1 cellular context compared by ENCODE assay signal in the genomic region with DNA sequence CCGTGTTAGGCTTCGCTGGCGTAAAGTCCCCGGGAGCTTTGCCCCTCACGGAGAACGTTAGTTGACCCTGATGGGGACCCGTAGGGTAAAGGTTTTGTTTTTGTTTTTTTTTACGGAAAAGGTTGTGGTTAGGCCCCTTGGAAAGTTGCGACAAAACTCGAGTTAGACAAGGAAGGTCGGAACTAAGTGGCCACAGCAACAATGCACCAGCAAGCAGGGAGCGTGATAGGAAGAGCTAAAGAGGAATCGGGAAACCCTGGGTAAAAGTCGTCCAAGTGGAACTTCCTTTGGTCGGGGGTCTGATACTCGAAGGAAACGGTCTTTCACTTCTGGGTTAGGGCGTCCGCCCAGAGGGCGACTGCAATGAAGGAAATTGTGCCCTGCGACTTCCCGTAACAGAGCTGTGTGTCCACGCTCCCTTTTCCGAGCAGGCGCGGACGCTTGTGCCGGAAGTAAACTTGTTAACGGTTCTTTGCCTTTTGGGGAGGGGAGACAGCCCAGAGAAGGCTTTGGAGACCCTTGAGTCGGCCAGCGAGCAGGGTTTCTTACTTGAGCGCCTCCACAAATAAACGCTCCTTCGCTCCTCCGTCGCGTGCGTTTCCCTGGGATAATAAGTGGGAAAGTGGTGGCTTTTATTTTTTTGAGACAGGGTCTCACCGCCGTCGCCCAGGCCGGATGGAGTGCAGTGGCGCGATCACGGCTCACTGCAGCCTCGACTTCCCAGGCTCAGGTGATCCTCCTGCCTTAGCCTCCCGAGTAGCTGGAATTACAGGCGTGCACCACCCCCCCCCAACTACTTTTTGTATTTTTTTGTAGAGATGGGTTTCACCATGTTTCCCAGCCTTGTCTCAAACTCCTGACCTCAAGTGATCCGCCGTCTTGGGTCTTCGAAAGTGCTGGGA.
TF ChIP-seq lines count a peak whose summit lies in the region.

No MANE protein-coding gene starts in this region.

TF ChIP-seq in K562, 482 proteins besides CTCF, POLR2A, EP300 and RAD21 (continued from another document and continues in another):
- TF ChIP-seq, protein P1, sequence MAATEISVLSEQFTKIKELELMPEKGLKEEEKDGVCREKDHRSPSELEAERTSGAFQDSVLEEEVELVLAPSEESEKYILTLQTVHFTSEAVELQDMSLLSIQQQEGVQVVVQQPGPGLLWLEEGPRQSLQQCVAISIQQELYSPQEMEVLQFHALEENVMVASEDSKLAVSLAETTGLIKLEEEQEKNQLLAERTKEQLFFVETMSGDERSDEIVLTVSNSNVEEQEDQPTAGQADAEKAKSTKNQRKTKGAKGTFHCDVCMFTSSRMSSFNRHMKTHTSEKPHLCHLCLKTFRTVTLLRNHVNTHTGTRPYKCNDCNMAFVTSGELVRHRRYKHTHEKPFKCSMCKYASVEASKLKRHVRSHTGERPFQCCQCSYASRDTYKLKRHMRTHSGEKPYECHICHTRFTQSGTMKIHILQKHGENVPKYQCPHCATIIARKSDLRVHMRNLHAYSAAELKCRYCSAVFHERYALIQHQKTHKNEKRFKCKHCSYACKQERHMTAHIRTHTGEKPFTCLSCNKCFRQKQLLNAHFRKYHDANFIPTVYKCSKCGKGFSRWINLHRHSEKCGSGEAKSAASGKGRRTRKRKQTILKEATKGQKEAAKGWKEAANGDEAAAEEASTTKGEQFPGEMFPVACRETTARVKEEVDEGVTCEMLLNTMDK (IDR thresholded peaks at IDR 0.05; ENCODE audit: borderline replicate concordance, insufficient read depth, low read depth, low read length, poor library complexity, severe bottlenecking) = no peak
- TF ChIP-seq ZBTB17 (CRISPR knock-in tag; IDR thresholded peaks at IDR 0.05) (peak; percentile 31; the same call in 1 of the 2 replicates), CHD2 (IDR thresholded peaks at IDR 0.05; ENCODE audit: low read depth, low read length) (no peak), ZNF77 (CRISPR knock-in tag; IDR thresholded peaks at IDR 0.05) (no peak), PPARD (CRISPR knock-in tag; IDR thresholded peaks at IDR 0.05) (no peak), RCOR1 (IDR thresholded peaks at IDR 0.05; ENCODE audit: borderline replicate concordance in 1 of 2, low read depth in 2 of 2, low read length in 2 of 2) (0 out of 4 replicates have a peak, but pooled peaks of 1 of the 2 experiments have one; percentile 9), BRD4 (IDR thresholded peaks at IDR 0.05) (peak; percentile 65), ZFP1 (CRISPR knock-in tag; IDR thresholded peaks at IDR 0.05) (0 out of 2 replicates have a peak, but pooled peaks have one; percentile 14), GABPB1 (CRISPR knock-in tag; IDR thresholded peaks at IDR 0.05) (peak; percentile 53; the same call in 1 of the 2 replicates), L3MBTL2 (IDR thresholded peaks at IDR 0.05) (peak; percentile 66), SUPT5H (IDR thresholded peaks at IDR 0.05) (peak; percentile 94), ARNT (IDR thresholded peaks at IDR 0.05) (peak; percentile 73 to 94), MTA1 (IDR thresholded peaks at IDR 0.05; ENCODE audit: borderline replicate concordance) (0 out of 2 replicates have a peak, but pooled peaks have one; percentile 14), MBD2 (IDR thresholded peaks at IDR 0.05; ENCODE audit: borderline replicate concordance, low read depth) (peak; percentile 48; the same call in 1 of the 2 replicates), OTX1 (CRISPR knock-in tag; IDR thresholded peaks at IDR 0.05) (peak; percentile 38; the same call in 1 of the 2 replicates), COPS2 (conservative IDR thresholded peaks at IDR 0.05) (no peak), NEUROD1 (IDR thresholded peaks at IDR 0.05; ENCODE audit: borderline replicate concordance, low read depth, low read length, partially characterized antibody) (peak; percentile 6), KLF16 (IDR thresholded peaks at IDR 0.05) (peak; percentile 75; the same call in 1 of the 2 replicates), ESRRA (IDR thresholded peaks at IDR 0.05; ENCODE audit: borderline replicate concordance, low read depth) (0 out of 2 replicates have a peak, but pooled peaks have one; percentile 48), PCBP1 (IDR thresholded peaks at IDR 0.05; ENCODE audit: low read depth, low read length, poor library complexity, severe bottlenecking) (no peak), ZNF766 (CRISPR knock-in tag; conservative IDR thresholded peaks at IDR 0.05) (peak; percentile 69; the same call in 1 of the 2 replicates), SRSF9 (IDR thresholded peaks at IDR 0.05; ENCODE audit: borderline replicate concordance, low read depth, low read length) (no peak), SREBF1 (IDR thresholded peaks at IDR 0.05; ENCODE audit: borderline replicate concordance, low read depth, low read length) (no peak), ZNF644 (tag; IDR thresholded peaks at IDR 0.05; ENCODE audit: low read depth) (0 out of 2 replicates have a peak, but pooled peaks have one; percentile 35), KAT8 (IDR thresholded peaks at IDR 0.05; ENCODE audit: low read depth) (no peak; the same call in 1 of the 2 replicates), HNRNPH1 (optimal IDR thresholded peaks at IDR 0.05; ENCODE audit: low read depth, low read length) (no peak), JUND (IDR thresholded peaks at IDR 0.05; ENCODE audit: borderline replicate concordance, low read depth, low read length) (peak; percentile 16; the same call in 1 of the 2 replicates), JUND (tag; IDR thresholded peaks at IDR 0.05; ENCODE audit: borderline replicate concordance, low read depth, low read length) (peak; percentile 10; the same call in 1 of the 3 replicates), TBP (optimal IDR thresholded peaks at IDR 0.05; ENCODE audit: low read depth, low read length) (peak; percentile 53), ZNF23 (CRISPR knock-in tag; IDR thresholded peaks at IDR 0.05) (no peak), STAT5B (CRISPR knock-in tag; IDR thresholded peaks at IDR 0.05) (no peak), ZNF41 (CRISPR knock-in tag; conservative IDR thresholded peaks at IDR 0.05) (0 out of 2 replicates have a peak, but pooled peaks have one; percentile 43), MTA3 (IDR thresholded peaks at IDR 0.05; ENCODE audit: borderline replicate concordance) (peak; percentile 98), CTBP1 (IDR thresholded peaks at IDR 0.05; ENCODE audit: borderline replicate concordance) (0 out of 2 replicates have a peak, but pooled peaks have one; percentile 9)
- TF ChIP-seq, protein P2, sequence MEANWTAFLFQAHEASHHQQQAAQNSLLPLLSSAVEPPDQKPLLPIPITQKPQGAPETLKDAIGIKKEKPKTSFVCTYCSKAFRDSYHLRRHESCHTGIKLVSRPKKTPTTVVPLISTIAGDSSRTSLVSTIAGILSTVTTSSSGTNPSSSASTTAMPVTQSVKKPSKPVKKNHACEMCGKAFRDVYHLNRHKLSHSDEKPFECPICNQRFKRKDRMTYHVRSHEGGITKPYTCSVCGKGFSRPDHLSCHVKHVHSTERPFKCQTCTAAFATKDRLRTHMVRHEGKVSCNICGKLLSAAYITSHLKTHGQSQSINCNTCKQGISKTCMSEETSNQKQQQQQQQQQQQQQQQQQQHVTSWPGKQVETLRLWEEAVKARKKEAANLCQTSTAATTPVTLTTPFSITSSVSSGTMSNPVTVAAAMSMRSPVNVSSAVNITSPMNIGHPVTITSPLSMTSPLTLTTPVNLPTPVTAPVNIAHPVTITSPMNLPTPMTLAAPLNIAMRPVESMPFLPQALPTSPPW (CRISPR knock-in tag; IDR thresholded peaks at IDR 0.05) = peak; percentile 47
- TF ChIP-seq, protein P3, sequence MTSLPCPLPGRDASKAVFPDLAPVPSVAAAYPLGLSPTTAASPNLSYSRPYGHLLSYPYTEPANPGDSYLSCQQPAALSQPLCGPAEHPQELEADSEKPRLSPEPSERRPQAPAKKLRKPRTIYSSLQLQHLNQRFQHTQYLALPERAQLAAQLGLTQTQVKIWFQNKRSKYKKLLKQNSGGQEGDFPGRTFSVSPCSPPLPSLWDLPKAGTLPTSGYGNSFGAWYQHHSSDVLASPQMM (CRISPR knock-in tag; IDR thresholded peaks at IDR 0.05) = no peak
- TF ChIP-seq, protein P4, sequence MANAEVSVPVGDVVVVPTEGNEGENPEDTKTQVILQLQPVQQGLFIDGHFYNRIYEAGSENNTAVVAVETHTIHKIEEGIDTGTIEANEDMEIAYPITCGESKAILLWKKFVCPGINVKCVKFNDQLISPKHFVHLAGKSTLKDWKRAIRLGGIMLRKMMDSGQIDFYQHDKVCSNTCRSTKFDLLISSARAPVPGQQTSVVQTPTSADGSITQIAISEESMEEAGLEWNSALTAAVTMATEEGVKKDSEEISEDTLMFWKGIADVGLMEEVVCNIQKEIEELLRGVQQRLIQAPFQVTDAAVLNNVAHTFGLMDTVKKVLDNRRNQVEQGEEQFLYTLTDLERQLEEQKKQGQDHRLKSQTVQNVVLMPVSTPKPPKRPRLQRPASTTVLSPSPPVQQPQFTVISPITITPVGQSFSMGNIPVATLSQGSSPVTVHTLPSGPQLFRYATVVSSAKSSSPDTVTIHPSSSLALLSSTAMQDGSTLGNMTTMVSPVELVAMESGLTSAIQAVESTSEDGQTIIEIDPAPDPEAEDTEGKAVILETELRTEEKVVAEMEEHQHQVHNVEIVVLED (CRISPR knock-in tag; IDR thresholded peaks at IDR 0.05) = 0 out of 2 replicates have a peak, but pooled peaks have one; percentile 5
- TF ChIP-seq, protein P5, sequence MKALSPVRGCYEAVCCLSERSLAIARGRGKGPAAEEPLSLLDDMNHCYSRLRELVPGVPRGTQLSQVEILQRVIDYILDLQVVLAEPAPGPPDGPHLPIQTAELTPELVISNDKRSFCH (CRISPR knock-in tag; IDR thresholded peaks at IDR 0.05) = no peak
- TF ChIP-seq, protein P5 (tag; IDR thresholded peaks at IDR 0.05) = 0 out of 2 replicates have a peak, but pooled peaks have one; percentile 54
- TF ChIP-seq, protein P6, sequence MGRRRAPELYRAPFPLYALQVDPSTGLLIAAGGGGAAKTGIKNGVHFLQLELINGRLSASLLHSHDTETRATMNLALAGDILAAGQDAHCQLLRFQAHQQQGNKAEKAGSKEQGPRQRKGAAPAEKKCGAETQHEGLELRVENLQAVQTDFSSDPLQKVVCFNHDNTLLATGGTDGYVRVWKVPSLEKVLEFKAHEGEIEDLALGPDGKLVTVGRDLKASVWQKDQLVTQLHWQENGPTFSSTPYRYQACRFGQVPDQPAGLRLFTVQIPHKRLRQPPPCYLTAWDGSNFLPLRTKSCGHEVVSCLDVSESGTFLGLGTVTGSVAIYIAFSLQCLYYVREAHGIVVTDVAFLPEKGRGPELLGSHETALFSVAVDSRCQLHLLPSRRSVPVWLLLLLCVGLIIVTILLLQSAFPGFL (CRISPR knock-in tag; IDR thresholded peaks at IDR 0.05) = peak; percentile 85; the same call in 1 of the 2 replicates
- TF ChIP-seq, protein P7, sequence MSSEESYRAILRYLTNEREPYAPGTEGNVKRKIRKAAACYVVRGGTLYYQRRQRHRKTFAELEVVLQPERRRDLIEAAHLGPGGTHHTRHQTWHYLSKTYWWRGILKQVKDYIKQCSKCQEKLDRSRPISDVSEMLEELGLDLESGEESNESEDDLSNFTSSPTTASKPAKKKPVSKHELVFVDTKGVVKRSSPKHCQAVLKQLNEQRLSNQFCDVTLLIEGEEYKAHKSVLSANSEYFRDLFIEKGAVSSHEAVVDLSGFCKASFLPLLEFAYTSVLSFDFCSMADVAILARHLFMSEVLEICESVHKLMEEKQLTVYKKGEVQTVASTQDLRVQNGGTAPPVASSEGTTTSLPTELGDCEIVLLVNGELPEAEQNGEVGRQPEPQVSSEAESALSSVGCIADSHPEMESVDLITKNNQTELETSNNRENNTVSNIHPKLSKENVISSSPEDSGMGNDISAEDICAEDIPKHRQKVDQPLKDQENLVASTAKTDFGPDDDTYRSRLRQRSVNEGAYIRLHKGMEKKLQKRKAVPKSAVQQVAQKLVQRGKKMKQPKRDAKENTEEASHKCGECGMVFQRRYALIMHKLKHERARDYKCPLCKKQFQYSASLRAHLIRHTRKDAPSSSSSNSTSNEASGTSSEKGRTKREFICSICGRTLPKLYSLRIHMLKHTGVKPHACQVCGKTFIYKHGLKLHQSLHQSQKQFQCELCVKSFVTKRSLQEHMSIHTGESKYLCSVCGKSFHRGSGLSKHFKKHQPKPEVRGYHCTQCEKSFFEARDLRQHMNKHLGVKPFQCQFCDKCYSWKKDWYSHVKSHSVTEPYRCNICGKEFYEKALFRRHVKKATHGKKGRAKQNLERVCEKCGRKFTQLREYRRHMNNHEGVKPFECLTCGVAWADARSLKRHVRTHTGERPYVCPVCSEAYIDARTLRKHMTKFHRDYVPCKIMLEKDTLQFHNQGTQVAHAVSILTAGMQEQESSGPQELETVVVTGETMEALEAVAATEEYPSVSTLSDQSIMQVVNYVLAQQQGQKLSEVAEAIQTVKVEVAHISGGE (CRISPR knock-in tag; IDR thresholded peaks at IDR 0.05) = peak in 1 of 3 experiments; percentile 69; a peak in 2 of 6 replicates
- TF ChIP-seq, protein P8, sequence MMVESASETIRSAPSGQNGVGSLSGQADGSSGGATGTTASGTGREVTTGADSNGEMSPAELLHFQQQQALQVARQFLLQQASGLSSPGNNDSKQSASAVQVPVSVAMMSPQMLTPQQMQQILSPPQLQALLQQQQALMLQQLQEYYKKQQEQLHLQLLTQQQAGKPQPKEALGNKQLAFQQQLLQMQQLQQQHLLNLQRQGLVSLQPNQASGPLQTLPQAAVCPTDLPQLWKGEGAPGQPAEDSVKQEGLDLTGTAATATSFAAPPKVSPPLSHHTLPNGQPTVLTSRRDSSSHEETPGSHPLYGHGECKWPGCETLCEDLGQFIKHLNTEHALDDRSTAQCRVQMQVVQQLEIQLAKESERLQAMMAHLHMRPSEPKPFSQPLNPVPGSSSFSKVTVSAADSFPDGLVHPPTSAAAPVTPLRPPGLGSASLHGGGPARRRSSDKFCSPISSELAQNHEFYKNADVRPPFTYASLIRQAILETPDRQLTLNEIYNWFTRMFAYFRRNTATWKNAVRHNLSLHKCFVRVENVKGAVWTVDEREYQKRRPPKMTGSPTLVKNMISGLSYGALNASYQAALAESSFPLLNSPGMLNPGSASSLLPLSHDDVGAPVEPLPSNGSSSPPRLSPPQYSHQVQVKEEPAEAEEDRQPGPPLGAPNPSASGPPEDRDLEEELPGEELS (CRISPR knock-in tag; IDR thresholded peaks at IDR 0.05; ENCODE audit: borderline replicate concordance) = no peak
- TF ChIP-seq, protein P9, sequence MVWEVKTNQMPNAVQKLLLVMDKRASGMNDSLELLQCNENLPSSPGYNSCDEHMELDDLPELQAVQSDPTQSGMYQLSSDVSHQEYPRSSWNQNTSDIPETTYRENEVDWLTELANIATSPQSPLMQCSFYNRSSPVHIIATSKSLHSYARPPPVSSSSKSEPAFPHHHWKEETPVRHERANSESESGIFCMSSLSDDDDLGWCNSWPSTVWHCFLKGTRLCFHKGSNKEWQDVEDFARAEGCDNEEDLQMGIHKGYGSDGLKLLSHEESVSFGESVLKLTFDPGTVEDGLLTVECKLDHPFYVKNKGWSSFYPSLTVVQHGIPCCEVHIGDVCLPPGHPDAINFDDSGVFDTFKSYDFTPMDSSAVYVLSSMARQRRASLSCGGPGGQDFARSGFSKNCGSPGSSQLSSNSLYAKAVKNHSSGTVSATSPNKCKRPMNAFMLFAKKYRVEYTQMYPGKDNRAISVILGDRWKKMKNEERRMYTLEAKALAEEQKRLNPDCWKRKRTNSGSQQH (CRISPR knock-in tag; IDR thresholded peaks at IDR 0.05) = 0 out of 2 replicates have a peak, but pooled peaks have one; percentile 51
- TF ChIP-seq, protein P10, sequence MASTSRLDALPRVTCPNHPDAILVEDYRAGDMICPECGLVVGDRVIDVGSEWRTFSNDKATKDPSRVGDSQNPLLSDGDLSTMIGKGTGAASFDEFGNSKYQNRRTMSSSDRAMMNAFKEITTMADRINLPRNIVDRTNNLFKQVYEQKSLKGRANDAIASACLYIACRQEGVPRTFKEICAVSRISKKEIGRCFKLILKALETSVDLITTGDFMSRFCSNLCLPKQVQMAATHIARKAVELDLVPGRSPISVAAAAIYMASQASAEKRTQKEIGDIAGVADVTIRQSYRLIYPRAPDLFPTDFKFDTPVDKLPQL (IDR thresholded peaks at IDR 0.05; ENCODE audit: extremely low read depth, insufficient read length) = peak; percentile 69
